8 cellular contexts compared by ENCODE assay signal in genomic region chr15:92883643-92884458, GRCh38. TPM values are rescaled to one million over a fixed set of nuclear protein-coding genes. Genes with fewer than 3 reads are reported as not detected.
A peak's percentile ranks its signal among the peaks of the same experiment; 100 is the strongest.
DNase-seq lines count a peak whose midpoint lies in the region; ATAC-seq and TF ChIP-seq lines count a peak whose summit lies in the region.

No MANE protein-coding gene starts in this region.

- no peak for TF ChIP-seq POLR2A in heart left ventricle (IDR thresholded peaks at IDR 0.05)

- TF ChIP-seq CTCF in heart left ventricle (IDR thresholded peaks at IDR 0.05) = no peak
- no peak for TF ChIP-seq CTCF in RWPE2 (IDR thresholded peaks at IDR 0.05; ENCODE audit: poor library complexity, severe bottlenecking)

- H3K27me3 ChIP-seq in heart left ventricle (no peaks in the 10 kb centered on the region), RWPE2 (ENCODE audit: insufficient read depth, poor library complexity, severe bottlenecking) (no peaks in the 10 kb centered on the region), muscle layer of colon (ENCODE audit: control insufficient read depth in 1 of 2, insufficient read depth in 2 of 2, low read length in 2 of 2) (no peaks in the 10 kb centered on the region)

- DNase-seq in heart left ventricle (no peak), cardiac septum (ENCODE audit: low spot score) (no peak), RWPE2 (ENCODE audit: low spot score) (no peak), dermis microvascular lymphatic vessel endothelial cell (ENCODE audit: low read depth in 2 of 2) (peak; percentile 56 to 62), NCI-H187 treated with DMSO at 0.1 percent for 48 hours (lab: John Stamatoyannopoulos, UW) (no peak)
- no peak for DNase-seq in NK-92 treated with Interleukin-12 subunit alpha and Interleukin-12 subunit beta, amount 100 ng/mL, for 24 hours (lab: John Stamatoyannopoulos, UW)

- H3K36me3 ChIP-seq in heart left ventricle (peaks cover 0 to 35% (median 32%) of the 10 kb centered on the region in 9 donors), RWPE2 (ENCODE audit: low read depth) (peaks cover 56% of the 10 kb centered on the region), muscle layer of colon (ENCODE audit: insufficient read depth, low read length) (peaks cover 18% of the 10 kb centered on the region)

- H3K4me1 ChIP-seq in heart left ventricle (peaks cover 6 to 57% (median 48%) of the 10 kb centered on the region in 12 donors), RWPE2 (ENCODE audit: insufficient read depth, poor library complexity, severe bottlenecking) (peaks cover 41% of the 10 kb centered on the region), muscle layer of colon (ENCODE audit: insufficient read depth, low read length) (peaks cover 37% of the 10 kb centered on the region)

- 0% methylated on average over 19 of the region's 19 CpGs for WGBS in heart left ventricle, 4 donors

- H3K9me3 ChIP-seq in heart left ventricle = no peaks in the 10 kb centered on the region
- H3K9me3 ChIP-seq in RWPE2 (ENCODE audit: severe bottlenecking) = no peaks in the 10 kb centered on the region
- no peaks in the 10 kb centered on the region for H3K9me3 ChIP-seq in muscle layer of colon (ENCODE audit: low read length)

- peak overlapping the region; percentile 64 to 99 (median 88) for H3K4me3 ChIP-seq in heart left ventricle
- peak overlapping the region; percentile 95 for H3K4me3 ChIP-seq in RWPE2 (ENCODE audit: severe bottlenecking)
- H3K4me3 ChIP-seq in muscle layer of colon (ENCODE audit: low read depth in 1 of 2, low read length in 2 of 2) = peak overlapping the region; percentile 84 to 95

- no peak for ATAC-seq in heart left ventricle
- ATAC-seq in RWPE2 (ENCODE audit: low read depth) = no peak
- ATAC-seq in HG02973 (IDR thresholded peaks at IDR 0.05; ENCODE audit: unreplicated experiment) = no peak

- peak overlapping the region; percentile 95 to 100 (median 99) for H3K27ac ChIP-seq in heart left ventricle
- H3K27ac ChIP-seq in RWPE2 (ENCODE audit: poor library complexity, severe bottlenecking) = peak overlapping the region; percentile 89
- H3K27ac ChIP-seq in muscle layer of colon (ENCODE audit: low read depth, low read length) = peak overlapping the region; percentile 98

- H3K9ac ChIP-seq in muscle layer of colon (ENCODE audit: low read length) = peak overlapping the region; percentile 91

- intact Hi-C loops in heart left ventricle (cut with DNase I) = loop anchor here in 9 of 10 donors (1.0 to 5.0 kb wide), 11 partner anchors 15 to 75 kb away; partner anchors contain the start of gene CHD2 (in 3 of the 9)
- intact Hi-C loops in cardiac septum (cut with DNase I) = loop anchor here (1.0 to 5.0 kb wide), 3 partner anchors 20 to 75 kb away; no protein-coding TSS in a partner anchor

RNA-seq across cellular contexts. Expression of gene CHD2, which starts 16.3 kb away (rescaled TPM):
- 10 to 100 TPM; 28.3 to 76.8 (median 46.4) TPM for total RNA-seq in heart left ventricle
- 10 to 100 TPM; 23.1 to 28.7 TPM for polyA plus RNA-seq in heart left ventricle
- 59.5 TPM for total RNA-seq in cardiac septum
- total RNA-seq in dermis microvascular lymphatic vessel endothelial cell = 40.2 and 47.4 TPM in 2 replicates

Comparison
In these comparisons a context has a peak if more than half of its experiments do, and no peak if none do; other contexts are left out.
1. DNase-seq: peak in dermis microvascular lymphatic vessel endothelial cell (2 of 2); none in heart left ventricle (0 of 5), cardiac septum (single experiment), RWPE2 (single experiment), NCI-H187 treated with DMSO at 0.1 percent for 48 hours (single experiment) and NK-92 treated with Interleukin-12 subunit alpha and Interleukin-12 subunit beta, amount 100 ng/mL, for 24 hours (single experiment).
2. Peak in every context shown above with its lines, with median percentiles within 50 percentile points of each other: H3K27ac ChIP-seq and H3K4me3 ChIP-seq.